ENCODE assay signal across 8 cellular contexts in the genomic region with DNA sequence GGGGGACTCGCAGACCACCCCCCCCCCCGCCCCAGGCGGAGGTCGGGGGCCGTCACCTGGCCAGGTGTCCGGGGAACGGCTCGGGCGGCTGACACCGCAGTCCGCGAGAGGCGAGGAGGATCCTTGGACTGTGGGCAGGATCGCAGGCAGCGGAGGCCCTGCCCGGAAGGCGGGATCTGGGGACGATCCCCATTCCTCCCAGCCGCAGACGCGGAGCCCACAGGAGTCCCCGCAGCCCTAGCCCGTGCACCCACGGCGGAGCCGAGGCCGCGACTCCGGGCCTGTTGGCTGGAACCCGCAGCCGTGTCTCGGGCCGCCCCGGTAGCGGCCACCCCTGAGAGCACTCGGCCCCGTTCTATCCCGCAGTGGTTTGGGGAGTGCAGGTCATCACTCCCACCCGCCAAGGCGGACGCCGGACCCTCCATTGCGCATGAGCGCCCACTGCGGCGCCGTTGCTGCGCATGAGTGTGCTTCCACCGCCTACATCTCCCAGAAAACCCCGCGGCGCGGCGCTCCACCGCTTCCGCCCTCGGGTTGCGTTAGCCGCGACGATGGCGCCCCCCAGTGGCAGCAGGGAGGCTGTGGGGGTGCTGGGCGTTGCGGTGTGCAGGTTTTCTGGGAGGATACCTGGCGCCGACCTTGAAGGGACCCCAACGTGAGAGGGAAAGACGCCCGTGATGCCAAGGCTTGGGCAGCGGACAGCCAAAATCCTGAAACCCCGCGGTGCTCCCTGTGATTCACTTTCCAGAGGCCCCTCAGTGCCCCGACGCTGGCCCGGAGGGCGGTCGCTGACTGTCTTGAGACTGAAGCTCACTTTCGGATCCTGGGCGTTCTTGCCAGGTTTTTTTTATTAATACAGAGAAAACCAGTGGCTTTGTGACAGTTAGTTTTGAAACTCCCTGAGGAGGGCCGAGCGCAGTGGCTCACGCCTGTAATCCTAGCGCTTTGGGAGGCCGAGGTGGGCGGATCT. TPM values are rescaled to one million over a fixed set of nuclear protein-coding genes. Genes with fewer than 3 reads are reported as not detected.
DNase-seq lines count a peak whose midpoint lies in the region; ATAC-seq and TF ChIP-seq lines count a peak whose summit lies in the region.

No MANE protein-coding gene starts in this region.

- TF ChIP-seq POLR2A in adrenal gland (IDR thresholded peaks at IDR 0.05) = peak; percentile 67 to 89
- TF ChIP-seq POLR2A in heart left ventricle (IDR thresholded peaks at IDR 0.05) = peak in 1 of 2 donors; percentile 82
- peak in 1 of 2 donors; percentile 69 for TF ChIP-seq POLR2A in tibial nerve (IDR thresholded peaks at IDR 0.05)

- peaks cover 16% of the 10 kb centered on the region for H3K79me1 ChIP-seq in trophoblast cell (ENCODE audit: low read length)

- no peaks in the 10 kb centered on the region for H3K9me3 ChIP-seq in MM.1S (replicated peaks; ENCODE audit: insufficient read depth, low read length)
- peaks cover 8% of the 10 kb centered on the region; the same call in 1 of the 2 replicates for H3K9me3 ChIP-seq in SU-DHL-6 (ENCODE audit: insufficient read depth, low read length)
- no peaks in the 10 kb centered on the region for H3K9me3 ChIP-seq in adrenal gland (replicated peaks in 1 of 3)
- H3K9me3 ChIP-seq in heart left ventricle = peaks cover 0 to 4% (median 0%) of the 10 kb centered on the region in 12 donors
- peaks cover 9% of the 10 kb centered on the region for H3K9me3 ChIP-seq in trophoblast cell (ENCODE audit: insufficient read depth, low read depth, low read length)
- H3K9me3 ChIP-seq in tibial nerve = peaks cover 0 to 47% (median 0%) of the 10 kb centered on the region in 4 donors

- H3K4me3 ChIP-seq in MM.1S (ENCODE audit: low read length) (peak overlapping the region; percentile 43), SU-DHL-6 (ENCODE audit: insufficient read depth, low read length, poor library complexity, severe bottlenecking) (peak overlapping the region; percentile 62), adrenal gland (peak overlapping the region; percentile 51 to 86 (median 70)), heart left ventricle (peak overlapping the region; percentile 70 to 99 (median 90)), trophoblast cell (ENCODE audit: low read depth, low read length) (peak overlapping the region; percentile 88), tibial nerve (peak overlapping the region; percentile 79 to 99 (median 90))

- H3K27me3 ChIP-seq in MM.1S (replicated peaks; ENCODE audit: insufficient read depth, low read length) (no peaks in the 10 kb centered on the region), SU-DHL-6 (ENCODE audit: low read length) (no peaks in the 10 kb centered on the region), adrenal gland (no peaks in the 10 kb centered on the region), heart left ventricle (no peaks in the 10 kb centered on the region), trophoblast cell (ENCODE audit: insufficient read depth, low read length) (no peaks in the 10 kb centered on the region), tibial nerve (no peaks in the 10 kb centered on the region)

- peak overlapping the region; percentile 92 for H3K14ac ChIP-seq in trophoblast cell (ENCODE audit: low read length)

- H3K18ac ChIP-seq in trophoblast cell (ENCODE audit: low read length) = peak overlapping the region; percentile 83

- peak overlapping the region; percentile 89 for H4K12ac ChIP-seq in trophoblast cell (ENCODE audit: low read depth, low read length)

- H3K4me1 ChIP-seq in MM.1S (ENCODE audit: low read length) = no peaks in the 10 kb centered on the region
- H3K4me1 ChIP-seq in adrenal gland (replicated peaks in 1 of 2) = peaks cover 6 to 21% of the 10 kb centered on the region in 2 donors
- H3K4me1 ChIP-seq in heart left ventricle = peaks cover 0 to 41% (median 22%) of the 10 kb centered on the region in 12 donors
- peaks cover 7 to 8% of the 10 kb centered on the region in 2 experiments for H3K4me1 ChIP-seq in trophoblast cell (ENCODE audit: control insufficient read depth in 1 of 2, insufficient read depth in 2 of 2, low read length in 2 of 2)
- peaks cover 0 to 38% (median 2%) of the 10 kb centered on the region in 4 donors for H3K4me1 ChIP-seq in tibial nerve

- H3F3A ChIP-seq in MM.1S (ENCODE audit: insufficient read depth, low read length) = no peaks in the 10 kb centered on the region
- no peaks in the 10 kb centered on the region for H3F3A ChIP-seq in SU-DHL-6 (ENCODE audit: insufficient read depth)

- 2 to 20% (median 7%) methylated on average over 9 to 85 of the region's 85 CpGs for WGBS in adrenal gland, 4 donors
- WGBS in heart left ventricle, 4 donors = 3 to 4% (median 3%) methylated on average over 46 to 85 of the region's 85 CpGs
- no CpG with 5 or more reads among the region's 85 CpGs for WGBS in trophoblast cell (ENCODE audit: extremely low coverage, insufficient coverage, insufficient read length)
- 3 to 5% methylated on average over 44 to 68 of the region's 85 CpGs for WGBS in tibial nerve, 2 donors

- no peak overlapping the region for H3K23ac ChIP-seq in trophoblast cell (ENCODE audit: low read length)

- TF ChIP-seq CTCF in MM.1S (IDR thresholded peaks at IDR 0.05; ENCODE audit: low read length) = peak; percentile 54
- TF ChIP-seq CTCF in SU-DHL-6 (IDR thresholded peaks at IDR 0.05; ENCODE audit: insufficient read depth, low read length, poor library complexity, severe bottlenecking) = peak; percentile 20
- TF ChIP-seq CTCF in adrenal gland (IDR thresholded peaks at IDR 0.05) = peak; percentile 95 to 99 (median 98)
- peak; percentile 96 to 99 (median 99) for TF ChIP-seq CTCF in heart left ventricle (IDR thresholded peaks at IDR 0.05)
- peak; percentile 95 to 99 (median 96) for TF ChIP-seq CTCF in tibial nerve (IDR thresholded peaks at IDR 0.05)

- H2BK12ac ChIP-seq in trophoblast cell (ENCODE audit: low read length) = no peak overlapping the region

- peak; percentile 93 for DNase-seq in EL
- DNase-seq in MM.1S = peak; percentile 70
- DNase-seq in adrenal gland = peak; percentile 94 to 98 (median 97)
- DNase-seq in heart left ventricle = peak; percentile 97 to 99 (median 97)
- DNase-seq in trophoblast cell = peak; percentile 93 to 99
- peak; percentile 88 to 90 for DNase-seq in tibial nerve (ENCODE audit: low spot score in 2 of 2)

- H3K4me2 ChIP-seq in MM.1S (ENCODE audit: low read depth, low read length) (peak overlapping the region; percentile 8; the same call in 1 of the 2 replicates), SU-DHL-6 (ENCODE audit: low read depth, low read length, poor library complexity, severe bottlenecking) (peak overlapping the region; percentile 58), trophoblast cell (ENCODE audit: low read length) (peak overlapping the region; percentile 80)

- no peaks in the 10 kb centered on the region for H3K36me3 ChIP-seq in MM.1S (replicated peaks; ENCODE audit: insufficient read depth, low read length)
- no peaks in the 10 kb centered on the region for H3K36me3 ChIP-seq in SU-DHL-6 (ENCODE audit: low read length)
- H3K36me3 ChIP-seq in adrenal gland (replicated peaks in 1 of 2) = no peaks in the 10 kb centered on the region
- no peaks in the 10 kb centered on the region for H3K36me3 ChIP-seq in heart left ventricle
- H3K36me3 ChIP-seq in trophoblast cell (ENCODE audit: control insufficient read depth in 1 of 2, insufficient read depth in 2 of 2, low read length in 2 of 2) = no peaks in the 10 kb centered on the region
- no peaks in the 10 kb centered on the region for H3K36me3 ChIP-seq in tibial nerve

- H3K79me2 ChIP-seq in MM.1S (ENCODE audit: low read length) (no peaks in the 10 kb centered on the region), SU-DHL-6 (ENCODE audit: insufficient read depth, low read length) (no peaks in the 10 kb centered on the region), trophoblast cell (ENCODE audit: control insufficient read depth, insufficient read depth, low read length, poor library complexity) (peaks cover 8% of the 10 kb centered on the region)

- no peak overlapping the region for H2AK5ac ChIP-seq in trophoblast cell (ENCODE audit: low read length)

- intact Hi-C loops in adrenal gland (cut with DNase I) (loop anchor here in 1 of 2 donors (2.0 to 5.0 kb wide), 3 partner anchors 133 to 1050 kb away; no protein-coding TSS in a partner anchor), heart left ventricle (cut with DNase I) (loop anchor here (1.0 to 10.0 kb wide), 13 partner anchors 58 to 1053 kb away; a partner anchor contains a TSS)

- peak overlapping the region; percentile 94 for H2BK5ac ChIP-seq in trophoblast cell (ENCODE audit: low read depth, low read length, poor library complexity)

- peak overlapping the region; percentile 77 for H4K91ac ChIP-seq in trophoblast cell (ENCODE audit: low read depth, low read length)

- H2AFZ ChIP-seq in MM.1S (ENCODE audit: low read length) = peak overlapping the region; percentile 42; the same call in 1 of the 2 replicates
- H2AFZ ChIP-seq in SU-DHL-6 (ENCODE audit: low read depth, low read length, severe bottlenecking) = peak overlapping the region; percentile 84
- peak overlapping the region; percentile 91 for H2AFZ ChIP-seq in trophoblast cell (ENCODE audit: insufficient read depth, low read length, poor library complexity)

- ATAC-seq in GM21825 (IDR thresholded peaks at IDR 0.05; ENCODE audit: unreplicated experiment) = peak; percentile 62
- ATAC-seq in heart left ventricle = peak; percentile 93 to 98 (median 98)

- H2BK120ac ChIP-seq in trophoblast cell (ENCODE audit: insufficient read depth, low read length, poor library complexity) = peak overlapping the region; percentile 83

- H3K27ac ChIP-seq in MM.1S (ENCODE audit: low read length) (no peak overlapping the region), SU-DHL-6 (ENCODE audit: low read depth, low read length) (no peak overlapping the region), adrenal gland (peak overlapping the region; percentile 41 to 95 (median 90)), heart left ventricle (peak overlapping the region; percentile 73 to 97 (median 93)), trophoblast cell (ENCODE audit: low read depth, low read length) (peak overlapping the region; percentile 93), tibial nerve (peak overlapping the region; percentile 76 to 93 (median 91))

- H4K20me1 ChIP-seq in MM.1S (ENCODE audit: insufficient read depth, low read length) = no peaks in the 10 kb centered on the region
- no peaks in the 10 kb centered on the region for H4K20me1 ChIP-seq in SU-DHL-6 (ENCODE audit: low read depth, low read length)

- H3K9ac ChIP-seq in MM.1S (ENCODE audit: low read length) = no peak overlapping the region
- peak overlapping the region; percentile 59 for H3K9ac ChIP-seq in SU-DHL-6 (ENCODE audit: low read length)
- peak overlapping the region; percentile 94 for H3K9ac ChIP-seq in trophoblast cell (ENCODE audit: low read length)

- peak; percentile 86 to 92 for TF ChIP-seq EP300 in tibial nerve (IDR thresholded peaks at IDR 0.05)

- peak overlapping the region; percentile 86 for H4K8ac ChIP-seq in trophoblast cell (ENCODE audit: low read depth, low read length)

- peak overlapping the region; percentile 44 for H3K4ac ChIP-seq in trophoblast cell (ENCODE audit: low read depth, low read length)

- H3K9me2 ChIP-seq in MM.1S (replicated peaks; ENCODE audit: insufficient read depth, low read length) (no peaks in the 10 kb centered on the region), SU-DHL-6 (replicated peaks; ENCODE audit: insufficient read depth, low read length) (no peaks in the 10 kb centered on the region)

RNA-seq across cellular contexts. Expression of a gene that starts 4.4 kb away (rescaled TPM):
- total RNA-seq in adrenal gland = 10 to 100 TPM in 4 of 8 donors, 1 to 10 TPM in 4; 7.4 to 15.1 (median 9.7) TPM
- polyA plus RNA-seq in adrenal gland = 10 to 100 TPM in 1 of 3 donors, 1 to 10 TPM in 2; 2.7 to 13.4 (median 3.5) TPM
- total RNA-seq in heart left ventricle = 10 to 100 TPM in 2 of 9 donors, 1 to 10 TPM in 7; 7.4 to 10.9 (median 9.0) TPM
- polyA plus RNA-seq in heart left ventricle = 10 to 100 TPM in 1 of 2 donors, 1 to 10 TPM in 1; 2.4 to 10.2 TPM
- polyA plus RNA-seq in trophoblast cell (2013) = 5.7 TPM in 2 replicates
- total RNA-seq in tibial nerve = 10 to 100 TPM in 2 of 4 donors, 1 to 10 TPM in 2; 9.3 to 14.0 (median 9.9) TPM

RNA-seq across cellular contexts. Expression of a gene that starts 27.9 kb away (rescaled TPM):
- total RNA-seq in adrenal gland (10 to 100 TPM; 20.3 to 34.5 (median 24.4) TPM), heart left ventricle (10 to 100 TPM; 16.2 to 29.0 (median 21.8) TPM), tibial nerve (10 to 100 TPM; 27.3 to 38.8 (median 33.8) TPM)
- polyA plus RNA-seq in adrenal gland (10 to 100 TPM; 12.4 to 22.2 (median 14.4) TPM), heart left ventricle (10 to 100 TPM in 1 of 2 donors, 1 to 10 TPM in 1; 8.1 to 37.9 TPM)
- polyA plus RNA-seq in trophoblast cell (2013) = 16.9 and 18.6 TPM in 2 replicates

RNA-seq across cellular contexts. Expression of a gene that starts 56.9 kb away (rescaled TPM):
- total RNA-seq in adrenal gland (10 to 100 TPM; 56.0 to 81.2 (median 63.8) TPM), heart left ventricle (100 to 1,000 TPM in 1 of 9 donors, 10 to 100 TPM in 8; 45.1 to 114 (median 73.4) TPM), tibial nerve (100 to 1,000 TPM; 109 to 158 (median 129) TPM)
- polyA plus RNA-seq in adrenal gland (10 to 100 TPM; 18.7 to 63.9 (median 62.9) TPM), heart left ventricle (10 to 100 TPM; 41.9 to 71.8 TPM)
- 23.5 and 25.9 TPM in 2 replicates for polyA plus RNA-seq in trophoblast cell (2013)

Comparison
In these comparisons a context has a peak if more than half of its experiments do, and no peak if none do; other contexts are left out.
1. H3K27ac ChIP-seq: peak in adrenal gland (5 of 5), heart left ventricle (12 of 12), trophoblast cell (single experiment) and tibial nerve (4 of 4); none in MM.1S (single experiment) and SU-DHL-6 (single experiment).
2. H3K4me2 ChIP-seq: peak in every context shown above with its lines; median percentile 80 in trophoblast cell; 58 in SU-DHL-6; 8 in MM.1S.
3. CTCF ChIP-seq: peak in every context shown above with its lines; median percentile 99 in heart left ventricle; 98 in adrenal gland; 96 in tibial nerve; 54 in MM.1S; 20 in SU-DHL-6.
4. Peak in every context shown above with its lines, with median percentiles within 50 percentile points of each other: DNase-seq, H2AFZ ChIP-seq and H3K4me3 ChIP-seq.